8 cellular contexts compared by ENCODE assay signal in genomic region chr1:149673256-149673909, GRCh38.
A peak's percentile ranks its signal among the peaks of the same experiment; 100 is the strongest.
DNase-seq lines count a peak whose midpoint lies in the region; ATAC-seq and TF ChIP-seq lines count a peak whose summit lies in the region.
"Not testable (repeated sequence)": the region's sequence is repeated elsewhere in the genome, so short reads cannot be mapped to it uniquely, and the experiment has no call there.

No MANE protein-coding gene starts in this region.

- not testable (repeated sequence) for TF ChIP-seq CTCF in astrocyte of the cerebellum (IDR thresholded peaks at IDR 0.05; ENCODE audit: low read depth, low read length, missing control alignments); body of pancreas (IDR thresholded peaks at IDR 0.05); right lobe of liver (IDR thresholded peaks at IDR 0.05)

- H3K4me1 ChIP-seq in body of pancreas, right lobe of liver: not testable (repeated sequence)

- DNase-seq in M059J (ENCODE audit: low read depth) (peak; percentile 3), astrocyte of the cerebellum (ENCODE audit: low read depth) (peak; percentile 24), body of pancreas (peak; percentile 16 to 57 (median 30)), globus pallidus (ENCODE audit: low spot score) (peak; percentile 0), mucosa of gallbladder (ENCODE audit: low spot score) (peak; percentile 37), putamen (ENCODE audit: low spot score) (peak; percentile 0)
- DNase-seq in right lobe of liver: not testable (repeated sequence)

- not testable (repeated sequence) for H3K27me3 ChIP-seq in body of pancreas, right lobe of liver

- in situ Hi-C loops in astrocyte of the cerebellum (cut with HindIII; ENCODE audit: low sequenced_read_pairs): not testable (repeated sequence)

- H3K4me3 ChIP-seq in astrocyte of the cerebellum (ENCODE audit: low read depth, low read length); body of pancreas; right lobe of liver: not testable (repeated sequence)

- not testable (repeated sequence) for H3K36me3 ChIP-seq in body of pancreas (replicated peaks in 1 of 2; ENCODE audit: insufficient read depth in 1 of 2, low read depth in 2 of 2); right lobe of liver

- intact Hi-C loops in body of pancreas (cut with DNase I); right lobe of liver (cut with DNase I): not testable (repeated sequence)

- WGBS in body of pancreas, 2 donors: 35% methylated on average over 4 of the region's 4 CpGs
- WGBS in right lobe of liver (ENCODE audit: insufficient coverage, low coverage, low lambda C conversion rate, missing lambda C conversion rate): no CpG with 5 or more reads among the region's 4 CpGs

- H3K27ac ChIP-seq in body of pancreas: peak overlapping the region in 3 of 4 donors; percentile 15 to 41 (median 30)
- not testable (repeated sequence) for H3K27ac ChIP-seq in right lobe of liver

- not testable (repeated sequence) for H3K9me3 ChIP-seq in body of pancreas, right lobe of liver

- ATAC-seq in body of pancreas (peak; percentile 52), esophagus mucosa (peak; percentile 31), right lobe of liver (peak; percentile 67 to 78 (median 72))

- not testable (repeated sequence) for TF ChIP-seq POLR2A in body of pancreas (IDR thresholded peaks at IDR 0.05); right lobe of liver (IDR thresholded peaks at IDR 0.05)
